Comparison of ENCODE assay signal across 16 cellular contexts in genomic region chr20:16206817-16207216, GRCh38.
DNase-seq lines count a peak whose midpoint lies in the region; ATAC-seq, FAIRE-seq and TF ChIP-seq lines count a peak whose summit lies in the region.
"Had no signal": no experiment of that assay in that cellular context is flagged by ENCODE, and none has a peak within 500 bp of the region (broad histone marks: within the 10 kb centered on the region; RNA-seq: fewer than 3 reads in every experiment).

No MANE protein-coding gene starts in this region.

- TF ChIP-seq CTCF in HepG2 (CRISPR knock-in tag; IDR thresholded peaks at IDR 0.05) (no peak), right lobe of liver (IDR thresholded peaks at IDR 0.05) (no peak), epithelial cell of esophagus (IDR thresholded peaks at IDR 0.05; ENCODE audit: insufficient read depth, low read depth, low read length, missing control alignments) (no peak), chondrocyte (IDR thresholded peaks at IDR 0.05) (no peak), HFFc6 (IDR thresholded peaks at IDR 0.05) (no peak)

- H3K9ac ChIP-seq in HepG2 (ENCODE audit: insufficient read depth, low read depth, low read length), result no peak overlapping the region
- H3K9ac ChIP-seq in neuronal stem cell (ENCODE audit: low read depth, low read length, poor library complexity), result no peak overlapping the region
- H3K9ac ChIP-seq: SK-N-SH had no signal

- H3K4me3 ChIP-seq in HepG2 (replicated peaks in 1 of 3; ENCODE audit: insufficient read depth in 1 of 3, low read depth in 2 of 3, low read length in 3 of 3) (no peak overlapping the region), right lobe of liver (no peak overlapping the region), epithelial cell of esophagus (ENCODE audit: low read length) (no peak overlapping the region), neuronal stem cell (ENCODE audit: low read length in 2 of 2) (no peak overlapping the region)
- no peak overlapping the region for H3K4me3 ChIP-seq in CD4-positive, alpha-beta memory T cell (ENCODE audit: low read length in 2 of 2)
- H3K4me3 ChIP-seq: K562 had no signal

- ATAC-seq in HepG2 (peak; percentile 31; the same call in 2 of the 3 replicates), right lobe of liver (no peak), GM18861 (IDR thresholded peaks at IDR 0.05; ENCODE audit: unreplicated experiment) (no peak)
- ATAC-seq: K562, Panc1 had no signal

- DNase-seq in HepG2 (ENCODE audit: low spot score) (no peak), right lobe of liver (no peak), epithelial cell of esophagus (ENCODE audit: low read depth) (peak; percentile 36), neuronal stem cell (ENCODE audit: low spot score) (no peak), chondrocyte (ENCODE audit: low spot score) (no peak), HFFc6 (no peak)
- DNase-seq in CD4-positive, alpha-beta memory T cell, result no peak
- DNase-seq: C1 segment of cervical spinal cord, EL, NCI-H1436 treated with DMSO at 0.1 percent for 48 hours, NCI-H2029 treated with DMSO at 0.1 percent for 48 hours, Right ventricle myocardium superior, SK-N-SH had no signal

- H3K27ac ChIP-seq in HepG2 (ENCODE audit: extremely low read length, insufficient read depth, low read length) (no peak overlapping the region), right lobe of liver (no peak overlapping the region), neuronal stem cell (replicated peaks; ENCODE audit: low read length) (no peak overlapping the region)
- H3K27ac ChIP-seq in CD4-positive, alpha-beta memory T cell (ENCODE audit: low read depth, low read length), result no peak overlapping the region

- no TSS peak for BruUV-seq in HepG2 (replicated peaks; lab: Mats Ljungman, UMichigan)

- H3K9me3 ChIP-seq in HepG2 (ENCODE audit: low read length) (no peaks in the 10 kb centered on the region), right lobe of liver (no peaks in the 10 kb centered on the region), neuronal stem cell (replicated peaks in 1 of 2; ENCODE audit: control insufficient read depth in 2 of 2, insufficient read depth in 1 of 2, low read depth in 1 of 2, low read length in 2 of 2) (no peaks in the 10 kb centered on the region)
- no peaks in the 10 kb centered on the region for H3K9me3 ChIP-seq in CD4-positive, alpha-beta memory T cell (ENCODE audit: control insufficient read depth in 1 of 2, low read length in 2 of 2)
- H3K9me3 ChIP-seq: SK-N-SH had no signal

- POLR2A ChIA-PET in HepG2 (lab: Yijun Ruan, JAX), result no interaction called here
- POLR2A ChIA-PET in CD4-positive, alpha-beta memory T cell (lab: Charles Lee; ENCODE audit: partially characterized antibody), result no interaction called here

- in situ Hi-C loops in HepG2 (cut with HindIII; ENCODE audit: extremely low pct_ligation_motif_present, low pct_unique_long_range_greater_than_20kb), result no loop called here

- H4K91ac ChIP-seq in neuronal stem cell (ENCODE audit: low read depth, low read length, poor library complexity), result no peak overlapping the region

- no peak overlapping the region for H2BK12ac ChIP-seq in neuronal stem cell (ENCODE audit: low read length)

- H3K4me1 ChIP-seq in HepG2 (ENCODE audit: insufficient read depth, low read length) (no peaks in the 10 kb centered on the region), right lobe of liver (no peaks in the 10 kb centered on the region), neuronal stem cell (ENCODE audit: control insufficient read depth in 2 of 2, insufficient read depth in 1 of 2, low read depth in 1 of 2, low read length in 2 of 2) (peaks cover 0 to 12% of the 10 kb centered on the region in 2 donors)
- H3K4me1 ChIP-seq in CD4-positive, alpha-beta memory T cell (ENCODE audit: insufficient read depth, low read length), result no peaks in the 10 kb centered on the region

- no peaks in the 10 kb centered on the region for H3K4me1 Mint-ChIP-seq in chondrocyte (ENCODE audit: low read depth)
- no peaks in the 10 kb centered on the region for H3K4me1 Mint-ChIP-seq in CD4-positive, alpha-beta memory T cell
- H3K4me1 Mint-ChIP-seq in HFFc6 (ENCODE audit: low read depth), result no peaks in the 10 kb centered on the region

- TF ChIP-seq EP300 in HepG2 (IDR thresholded peaks at IDR 0.05; ENCODE audit: low read depth in 2 of 2, low read length in 2 of 2) (no peak), HepG2 (CRISPR knock-in tag; IDR thresholded peaks at IDR 0.05; ENCODE audit: borderline replicate concordance) (no peak)

- FAIRE-seq in HepG2 (lab: Jason Lieb, UNC), result no peak
- FAIRE-seq: K562 had no signal

- H2AFZ ChIP-seq in HepG2 (ENCODE audit: low read length) (no peak overlapping the region), neuronal stem cell (ENCODE audit: low read length) (no peak overlapping the region)

- H3K18ac ChIP-seq in neuronal stem cell (ENCODE audit: low read length), result no peak overlapping the region

- H3K23ac ChIP-seq in neuronal stem cell (ENCODE audit: low read depth, low read length, poor library complexity), result no peak overlapping the region

- CTCF ChIA-PET in HepG2 (lab: Yijun Ruan, JAX; ENCODE audit: low intra/inter-chr PET ratio, low total read pairs), result no interaction called here
- CTCF ChIA-PET in CD4-positive, alpha-beta memory T cell (lab: Charles Lee; ENCODE audit: partially characterized antibody), result no interaction called here

- intact Hi-C loops in HepG2 (cut with micrococcal nuclease; ENCODE audit: unreplicated experiment), result no loop called here
- intact Hi-C loops in right lobe of liver (cut with DNase I), result no loop called here
- intact Hi-C loops in CD4-positive, alpha-beta memory T cell (cut with micrococcal nuclease), result no loop called here

- no peak for TF ChIP-seq POLR2A in HepG2 (IDR thresholded peaks at IDR 0.05; ENCODE audit: insufficient read depth in 1 of 2, low read depth in 2 of 2, low read length in 2 of 2)
- TF ChIP-seq POLR2A in right lobe of liver (IDR thresholded peaks at IDR 0.05), result no peak

- H3K27me3 ChIP-seq in HepG2 (ENCODE audit: control insufficient read depth in 1 of 2, insufficient read depth in 2 of 2, low read length in 2 of 2) (no peaks in the 10 kb centered on the region; a peak in 1 of 5 replicates), right lobe of liver (no peaks in the 10 kb centered on the region), neuronal stem cell (ENCODE audit: control insufficient read depth in 3 of 3, insufficient read depth in 3 of 3, low read depth in 1 of 3, low read length in 3 of 3) (no peaks in the 10 kb centered on the region)
- no peaks in the 10 kb centered on the region for H3K27me3 ChIP-seq in CD4-positive, alpha-beta memory T cell (ENCODE audit: insufficient read depth, low read length)

- WGBS in HepG2 (ENCODE audit: low lambda C conversion rate), result 0% methylated on average over 1 of the region's 3 CpGs
- WGBS in right lobe of liver (ENCODE audit: insufficient coverage, low coverage, low lambda C conversion rate, missing lambda C conversion rate), result 42% methylated on average over 3 of the region's 3 CpGs
- WGBS in neuronal stem cell (ENCODE audit: extremely low coverage in 2 of 2, insufficient read length in 2 of 2, insufficient replicate concordance in 1 of 2), 2 donors, result no CpG with 5 or more reads among the region's 3 CpGs

- no peak overlapping the region for H2BK5ac ChIP-seq in neuronal stem cell (ENCODE audit: low read length)

- no peak overlapping the region for H3K4ac ChIP-seq in neuronal stem cell (ENCODE audit: low read length)

- no peaks in the 10 kb centered on the region for H3K79me2 ChIP-seq in HepG2 (ENCODE audit: insufficient read depth, low read length)

- H3K27me3 Mint-ChIP-seq in chondrocyte (ENCODE audit: low read depth), result peaks cover under 1% of the 10 kb centered on the region
- H3K27me3 Mint-ChIP-seq in CD4-positive, alpha-beta memory T cell, result no peaks in the 10 kb centered on the region
- H3K27me3 Mint-ChIP-seq in HFFc6 (ENCODE audit: insufficient read depth), result no peaks in the 10 kb centered on the region; the same call in 1 of the 2 replicates

- peaks cover under 1% of the 10 kb centered on the region for H3K36me3 Mint-ChIP-seq in chondrocyte (ENCODE audit: low read depth)
- no peaks in the 10 kb centered on the region for H3K36me3 Mint-ChIP-seq in CD4-positive, alpha-beta memory T cell
- no peaks in the 10 kb centered on the region for H3K36me3 Mint-ChIP-seq in HFFc6 (ENCODE audit: low read depth)

- H4K20me1 ChIP-seq in HepG2 (ENCODE audit: insufficient read depth, low read length), result no peaks in the 10 kb centered on the region

- H2BK15ac ChIP-seq in neuronal stem cell (ENCODE audit: low read length), result peak overlapping the region; percentile 17

- H4K8ac ChIP-seq in neuronal stem cell (ENCODE audit: low read depth, low read length), result no peak overlapping the region

- H3K9me3 Mint-ChIP-seq in chondrocyte (ENCODE audit: low read depth) (peaks cover 16% of the 10 kb centered on the region), HFFc6 (peaks cover 71% of the 10 kb centered on the region)
- peaks cover 0 to 8% (median 0%) of the 10 kb centered on the region in 8 donors for H3K9me3 Mint-ChIP-seq in CD4-positive, alpha-beta memory T cell

- H3K36me3 ChIP-seq in HepG2 (replicated peaks in 1 of 2; ENCODE audit: control insufficient read depth in 1 of 2, insufficient read depth in 2 of 2, low read length in 2 of 2) (no peaks in the 10 kb centered on the region), right lobe of liver (no peaks in the 10 kb centered on the region), neuronal stem cell (replicated peaks in 1 of 2; ENCODE audit: control insufficient read depth in 2 of 2, insufficient read depth in 2 of 2, low read length in 2 of 2) (no peaks in the 10 kb centered on the region)
- H3K36me3 ChIP-seq in CD4-positive, alpha-beta memory T cell (ENCODE audit: insufficient read depth, low read length), result no peaks in the 10 kb centered on the region

- H3K4me2 ChIP-seq in HepG2 (ENCODE audit: low read depth, low read length), result no peak overlapping the region
- H3K4me2 ChIP-seq in neuronal stem cell (ENCODE audit: insufficient read depth, low read length, poor library complexity, severe bottlenecking), result no peak overlapping the region
- H3K4me2 ChIP-seq: SK-N-SH had no signal

- H2BK120ac ChIP-seq in neuronal stem cell (ENCODE audit: low read depth, low read length), result no peak overlapping the region

- H3K27ac Mint-ChIP-seq in chondrocyte (ENCODE audit: unreplicated experiment) (no peak overlapping the region), HFFc6 (no peak overlapping the region)
- H3K27ac Mint-ChIP-seq in CD4-positive, alpha-beta memory T cell, result no peak overlapping the region

- TF ChIP-seq RAD21 in HepG2 (CRISPR knock-in tag; IDR thresholded peaks at IDR 0.05), result no peak

- no peaks in the 10 kb centered on the region for H3K79me1 ChIP-seq in neuronal stem cell (ENCODE audit: low read depth, low read length)

- H2AK5ac ChIP-seq in neuronal stem cell (ENCODE audit: low read depth, low read length), result peak overlapping the region; percentile 20

- no peak overlapping the region for H3K4me3 Mint-ChIP-seq in chondrocyte (ENCODE audit: unreplicated experiment)
- no peak overlapping the region for H3K4me3 Mint-ChIP-seq in CD4-positive, alpha-beta memory T cell
- no peak overlapping the region for H3K4me3 Mint-ChIP-seq in HFFc6

- H3K14ac ChIP-seq in neuronal stem cell (ENCODE audit: low read length), result no peak overlapping the region
